In genomic region chr11:65780770-65781151, GRCh38 we compare ENCODE assay signal across 8 cellular contexts. TPM values are rescaled to one million over a fixed set of nuclear protein-coding genes. Genes with fewer than 3 reads are reported as not detected.
A peak's percentile ranks its signal among the peaks of the same experiment; 100 is the strongest.
DNase-seq lines count a peak whose midpoint lies in the region; ATAC-seq lines count a peak whose summit lies in the region.

Gene AP5B1 (minus strand): TSS chr11:65780976. CDS start chr11:65780591, 385 bp downstream.

- H3K27ac Mint-ChIP-seq in activated T-cell treated with anti-CD3 and anti-CD28 coated beads, Interleukin-2, amount 50 U/mL, for 24 hours: peak within 1 kb of the TSS; percentile 89

- peaks cover 36% of the 10 kb centered on the region for H3K4me1 Mint-ChIP-seq in activated T-cell treated with anti-CD3 and anti-CD28 coated beads, Interleukin-2, amount 50 U/mL, for 24 hours (ENCODE audit: low read depth)

- H3K36me3 ChIP-seq in muscle layer of colon (ENCODE audit: insufficient read depth, low read length): peaks cover 18% of the 10 kb centered on the region

- peak within 1 kb of the TSS; percentile 75 for H3K27ac ChIP-seq in muscle layer of colon (ENCODE audit: low read depth, low read length)

- peaks cover 18% of the 10 kb centered on the region for H3K27me3 Mint-ChIP-seq in activated T-cell treated with anti-CD3 and anti-CD28 coated beads, Interleukin-2, amount 50 U/mL, for 24 hours

- peaks cover 11% of the 10 kb centered on the region for H3K4me1 ChIP-seq in muscle layer of colon (ENCODE audit: insufficient read depth, low read length)

- H3K4me3 ChIP-seq in muscle layer of colon (ENCODE audit: low read depth in 1 of 2, low read length in 2 of 2): peak within 1 kb of the TSS; percentile 70 to 83

- peaks cover 2 to 8% of the 10 kb centered on the region in 2 donors for H3K27me3 ChIP-seq in muscle layer of colon (ENCODE audit: control insufficient read depth in 1 of 2, insufficient read depth in 2 of 2, low read length in 2 of 2)

- H3K9me3 ChIP-seq in muscle layer of colon (ENCODE audit: low read length): no peaks in the 10 kb centered on the region

- no peaks in the 10 kb centered on the region for H3K9me3 Mint-ChIP-seq in activated T-cell treated with anti-CD3 and anti-CD28 coated beads, Interleukin-2, amount 50 U/mL, for 24 hours

- ATAC-seq in HG02798 (IDR thresholded peaks at IDR 0.05; ENCODE audit: poor library complexity, unreplicated experiment): peak; percentile 71
- peak; percentile 66 for ATAC-seq in esophagus mucosa

- peak within 1 kb of the TSS; percentile 87 for H3K4me3 Mint-ChIP-seq in activated T-cell treated with anti-CD3 and anti-CD28 coated beads, Interleukin-2, amount 50 U/mL, for 24 hours

- peak; percentile 42 to 72 for DNase-seq in NOMO-1 (lab: John Stamatoyannopoulos, UW; ENCODE audit: unreplicated experiment in 2 of 2)
- DNase-seq in NOMO-1 treated with dmso at 0.1 percent for 144 hours (lab: John Stamatoyannopoulos, UW; ENCODE audit: unreplicated experiment): no peak
- peak; percentile 37 for DNase-seq in NCI-H526 treated with DMSO at 0.1 percent for 48 hours (lab: John Stamatoyannopoulos, UW)
- peak; percentile 87 for DNase-seq in activated T-cell treated with anti-CD3 and anti-CD28 coated beads, Interleukin-2, amount 50 U/mL, for 24 hours
- DNase-seq in stimulated activated CD8-positive, alpha-beta memory T cell treated with anti-CD3 and anti-CD28 coated beads, Interleukin-7, amount 100 ng/mL, for 48 hours (ENCODE audit: extremely low read depth in 1 of 2, low read depth in 1 of 2): peak; percentile 41 to 62

- peak within 1 kb of the TSS; percentile 53 for H3K9ac ChIP-seq in muscle layer of colon (ENCODE audit: low read length)

- peaks cover 37% of the 10 kb centered on the region for H3K36me3 Mint-ChIP-seq in activated T-cell treated with anti-CD3 and anti-CD28 coated beads, Interleukin-2, amount 50 U/mL, for 24 hours (ENCODE audit: low read depth)

RNA-seq across cellular contexts. Expression of gene AP5B1, which starts in this region (rescaled TPM):
- total RNA-seq in esophagus mucosa: 18.2 TPM
